In genomic region chr15:49471733-49472132, GRCh38 we compare ENCODE assay signal across 13 cellular contexts. TPM values are rescaled to one million over a fixed set of nuclear protein-coding genes. Genes with fewer than 3 reads are reported as not detected.
DNase-seq lines count a peak whose midpoint lies in the region; ATAC-seq and TF ChIP-seq lines count a peak whose summit lies in the region.
"Had no signal": no experiment of that assay in that cellular context is flagged by ENCODE, and none has a peak within 500 bp of the region (broad histone marks: within the 10 kb centered on the region; RNA-seq: fewer than 3 reads in every experiment).

No MANE protein-coding gene starts in this region.

- DNase-seq in immature natural killer cell (peak in 2 of 3 donors; percentile 7 to 23), SK-N-DZ (ENCODE audit: low spot score) (no peak), DMS53 treated with DMSO at 0.1 percent for 48 hours (lab: John Stamatoyannopoulos, UW; ENCODE audit: unreplicated experiment) (no peak), chondrocyte (ENCODE audit: low spot score) (no peak)
- DNase-seq: DMS153; effector CD4-positive, alpha-beta T cell; heart right ventricle; NCI-H1436 treated with DMSO at 0.1 percent for 48 hours had no signal

- peak overlapping the region in 3 of 5 donors; percentile 19 to 26 (median 21) for H3K4me3 Mint-ChIP-seq in immature natural killer cell
- no peak overlapping the region for H3K4me3 Mint-ChIP-seq in chondrocyte (ENCODE audit: unreplicated experiment)
- H3K4me3 Mint-ChIP-seq: memory B cell had no signal

- H3K9me3 Mint-ChIP-seq in immature natural killer cell (no peaks in the 10 kb centered on the region), chondrocyte (ENCODE audit: low read depth) (peaks cover 3% of the 10 kb centered on the region)
- H3K9me3 Mint-ChIP-seq: memory B cell had no signal

- H3K4me1 Mint-ChIP-seq in immature natural killer cell (peaks cover 4 to 5% of the 10 kb centered on the region in 2 donors), chondrocyte (ENCODE audit: low read depth) (peaks cover 2% of the 10 kb centered on the region)

- ATAC-seq in GM18909 (IDR thresholded peaks at IDR 0.05; ENCODE audit: poor library complexity, unreplicated experiment) (peak; percentile 74), GM21786 (IDR thresholded peaks at IDR 0.05; ENCODE audit: unreplicated experiment) (peak; percentile 71), HG03439 (IDR thresholded peaks at IDR 0.05; ENCODE audit: unreplicated experiment) (peak; percentile 77)
- ATAC-seq: heart right ventricle, right cardiac atrium had no signal

- H3K36me3 Mint-ChIP-seq in immature natural killer cell (no peaks in the 10 kb centered on the region), chondrocyte (ENCODE audit: low read depth) (peaks cover 3% of the 10 kb centered on the region)
- H3K36me3 Mint-ChIP-seq: memory B cell had no signal

- no peak overlapping the region for H3K27ac Mint-ChIP-seq in immature natural killer cell
- H3K27ac Mint-ChIP-seq in chondrocyte (ENCODE audit: unreplicated experiment), result no peak overlapping the region
- H3K27ac Mint-ChIP-seq: memory B cell had no signal

- no peak for TF ChIP-seq CTCF in chondrocyte (IDR thresholded peaks at IDR 0.05)

- H3K27me3 Mint-ChIP-seq in immature natural killer cell (ENCODE audit: low read depth in 3 of 3) (peaks cover 0 to 7% (median 0%) of the 10 kb centered on the region in 3 donors), chondrocyte (ENCODE audit: low read depth) (peaks cover 14% of the 10 kb centered on the region)
- H3K27me3 Mint-ChIP-seq: memory B cell had no signal

RNA-seq across cellular contexts. Expression of gene FGF7, which starts 48.7 kb away (rescaled TPM):
- not detected for polyA plus RNA-seq in immature natural killer cell
- 0.27 and 0.97 TPM in 2 replicates for polyA plus RNA-seq in SK-N-DZ (2014; cell fraction: cytosol; rRNA removed)
- polyA plus RNA-seq in SK-N-DZ (2014; cell fraction: nucleus; rRNA removed), result 0.20 and 0.28 TPM in 2 replicates
- total RNA-seq in chondrocyte, result 1.1 TPM in 1 of 3 replicates, not detected in the others

Comparison
In these comparisons a context has a peak if more than half of its experiments do, and no peak if none do; other contexts are left out.
1. DNase-seq: peak in immature natural killer cell (2 of 3); none in SK-N-DZ (single experiment), DMS53 treated with DMSO at 0.1 percent for 48 hours (single experiment) and chondrocyte (single experiment).
2. Peak in every context shown above with its lines, with median percentiles within 50 percentile points of each other: ATAC-seq.